ENCODE assay signal across 1 cellular context in genomic region chr19:35671818-35672217, GRCh38.
TF ChIP-seq lines count a peak whose summit lies in the region.

No MANE protein-coding gene starts in this region.

TF ChIP-seq in K562, 482 proteins besides CTCF, POLR2A, EP300 and RAD21 (continued from another document):
- no peak for TF ChIP-seq CUX1 (CRISPR knock-in tag; IDR thresholded peaks at IDR 0.05)
- peak; percentile 38; the same call in 1 of the 2 replicates for TF ChIP-seq ATF7 (IDR thresholded peaks at IDR 0.05)
- 0 out of 2 replicates have a peak, but pooled peaks have one; percentile 18 for TF ChIP-seq ZNF766 (CRISPR knock-in tag; conservative IDR thresholded peaks at IDR 0.05)
- peak; percentile 96 for TF ChIP-seq ARID1B (IDR thresholded peaks at IDR 0.05)
- peak; percentile 77 for TF ChIP-seq ATF3 (IDR thresholded peaks at IDR 0.05)
- no peak for TF ChIP-seq ATF3 (CRISPR knock-in tag; conservative IDR thresholded peaks at IDR 0.05)
- TF ChIP-seq ZBTB49 (CRISPR knock-in tag; IDR thresholded peaks at IDR 0.05; ENCODE audit: borderline replicate concordance) = no peak
- TF ChIP-seq MAFG (tag; conservative IDR thresholded peaks at IDR 0.05) = peak; percentile 94
- peak; percentile 81 for TF ChIP-seq CTBP1 (IDR thresholded peaks at IDR 0.05; ENCODE audit: borderline replicate concordance)
- TF ChIP-seq SPI1 (IDR thresholded peaks at IDR 0.05; ENCODE audit: borderline replicate concordance, low read depth, low read length) = no peak
- no peak for TF ChIP-seq CSDE1 (IDR thresholded peaks at IDR 0.05)
- TF ChIP-seq THRB (CRISPR knock-in tag; conservative IDR thresholded peaks at IDR 0.05) = no peak
- no peak for TF ChIP-seq CREBBP (IDR thresholded peaks at IDR 0.05; ENCODE audit: low read depth, low read length)
